Comparison of ENCODE assay signal across 9 cellular contexts in genomic region chr5:6715271-6715670, GRCh38.
DNase-seq lines count a peak whose midpoint lies in the region; ATAC-seq and TF ChIP-seq lines count a peak whose summit lies in the region.
"Had no signal": no experiment of that assay in that cellular context is flagged by ENCODE, and none has a peak within 500 bp of the region (broad histone marks: within the 10 kb centered on the region; RNA-seq: fewer than 3 reads in every experiment).

No MANE protein-coding gene starts in this region.

- ATAC-seq in GM18907 (IDR thresholded peaks at IDR 0.05; ENCODE audit: unreplicated experiment) (no peak), HG02870 (IDR thresholded peaks at IDR 0.05; ENCODE audit: unreplicated experiment) (no peak)
- ATAC-seq: sciatic nerve had no signal

- H3K4me3 ChIP-seq in ACC112 (ENCODE audit: low read depth, low read length) (peak overlapping the region; percentile 98), HUES48 (ENCODE audit: low read depth, low read length) (peak overlapping the region; percentile 75), cardiac fibroblast (replicated peaks in 1 of 2; ENCODE audit: low read depth in 2 of 2, low read length in 2 of 2) (peak overlapping the region; percentile 56 to 71), muscle layer of duodenum (ENCODE audit: low read depth in 1 of 2, low read length in 2 of 2) (peak overlapping the region; percentile 72 to 84)

- DNase-seq in cardiac fibroblast (ENCODE audit: low read depth in 2 of 2) (no peak), GM19238 (ENCODE audit: insufficient read length, low spot score) (no peak), NCI-H1048 (lab: John Stamatoyannopoulos, UW) (no peak)

- H2AFZ ChIP-seq in ACC112 (ENCODE audit: low read length, unreplicated experiment): no peak overlapping the region

- H3K4me1 ChIP-seq in ACC112 (ENCODE audit: control insufficient read depth, insufficient read depth, low read length, unreplicated experiment) (peaks cover 31% of the 10 kb centered on the region), HUES48 (ENCODE audit: control insufficient read depth, insufficient read depth, low read length) (peaks cover 20% of the 10 kb centered on the region), muscle layer of duodenum (ENCODE audit: control insufficient read depth in 1 of 2, insufficient read depth in 2 of 2, low read length in 2 of 2) (peaks cover 30 to 54% of the 10 kb centered on the region in 2 donors)

- H3K27me3 ChIP-seq in ACC112 (ENCODE audit: insufficient read depth, low read length) (no peaks in the 10 kb centered on the region), HUES48 (ENCODE audit: control insufficient read depth, insufficient read depth, low read length) (peaks cover 8% of the 10 kb centered on the region; the same call in 1 of the 2 replicates), muscle layer of duodenum (ENCODE audit: low read depth, low read length) (no peaks in the 10 kb centered on the region)

- no peak overlapping the region for H3K9ac ChIP-seq in HUES48 (ENCODE audit: low read depth, low read length)

- H3K9me3 ChIP-seq in HUES48 (ENCODE audit: control insufficient read depth, insufficient read depth, low read length) (no peaks in the 10 kb centered on the region), muscle layer of duodenum (ENCODE audit: control insufficient read depth in 1 of 2, low read length in 2 of 2) (no peaks in the 10 kb centered on the region)

- no peaks in the 10 kb centered on the region for H3K36me3 ChIP-seq in ACC112 (ENCODE audit: insufficient read depth, low read length)
- peaks cover 8% of the 10 kb centered on the region; the same call in 1 of the 2 replicates for H3K36me3 ChIP-seq in HUES48 (ENCODE audit: control insufficient read depth, insufficient read depth, low read length)
- peaks cover 0 to 9% of the 10 kb centered on the region in 2 donors for H3K36me3 ChIP-seq in muscle layer of duodenum (ENCODE audit: control insufficient read depth in 1 of 2, insufficient read depth in 2 of 2, low read length in 2 of 2)

- H3K27ac ChIP-seq in ACC112 (ENCODE audit: low read depth, low read length): no peak overlapping the region
- no peak overlapping the region for H3K27ac ChIP-seq in HUES48 (ENCODE audit: low read depth, low read length)
- H3K27ac ChIP-seq in muscle layer of duodenum (ENCODE audit: low read length): no peak overlapping the region

- no peak for TF ChIP-seq CTCF in cardiac fibroblast (IDR thresholded peaks at IDR 0.05; ENCODE audit: low read depth, low read length)

- peaks cover 61% of the 10 kb centered on the region for H3K79me2 ChIP-seq in ACC112 (ENCODE audit: control insufficient read depth, insufficient read depth, low read length, unreplicated experiment)
